1 cellular context compared by ENCODE assay signal in genomic region chr5:133663380-133664054, GRCh38.
TF ChIP-seq lines count a peak whose summit lies in the region.

No MANE protein-coding gene starts in this region.

TF ChIP-seq in HepG2, 621 proteins besides CTCF, POLR2A, EP300 and RAD21 (continued from another document):
- TF ChIP-seq PREB (CRISPR knock-in tag; IDR thresholded peaks at IDR 0.05) = no peak
- TF ChIP-seq ARNT2 (CRISPR knock-in tag; IDR thresholded peaks at IDR 0.05; ENCODE audit: low read depth) = no peak
- TF ChIP-seq ZNF180 (CRISPR knock-in tag; IDR thresholded peaks at IDR 0.05; ENCODE audit: borderline replicate concordance, low read depth) = no peak
- peak; percentile 89 for TF ChIP-seq MNT (IDR thresholded peaks at IDR 0.05)
